In the genomic region with DNA sequence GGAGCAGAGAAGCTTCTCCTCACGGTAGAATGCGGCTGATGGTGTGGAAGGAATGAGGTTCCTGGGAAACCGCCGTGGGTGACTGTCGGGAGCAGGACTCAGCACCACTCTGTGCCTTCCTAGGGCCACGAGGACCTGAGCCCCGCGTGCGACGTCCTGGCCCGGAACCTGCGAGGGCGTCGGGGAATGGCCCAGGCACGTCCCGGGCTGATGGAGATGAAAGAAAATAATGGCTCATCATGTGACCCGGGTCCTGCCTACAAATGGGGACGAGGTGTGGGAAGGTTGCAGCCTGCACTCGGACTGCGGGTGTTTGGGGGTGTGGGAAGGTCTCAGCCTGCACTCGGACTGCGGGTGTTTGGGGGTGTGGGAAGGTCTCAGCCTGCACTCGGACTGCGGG, we compare ENCODE assay signal across 1 cellular context.
TF ChIP-seq lines count a peak whose summit lies in the region.

No MANE protein-coding gene starts in this region.

TF ChIP-seq in WTC11, 78 proteins besides CTCF, POLR2A, EP300 and RAD21 (continued from another document):
- TF ChIP-seq OVOL2 (CRISPR knock-in tag; IDR thresholded peaks at IDR 0.05; ENCODE audit: borderline replicate concordance) (no peak), EMX1 (CRISPR knock-in tag; IDR thresholded peaks at IDR 0.05) (no peak), FOXK1 (CRISPR knock-in tag; IDR thresholded peaks at IDR 0.05) (no peak)
- TF ChIP-seq, protein P1, sequence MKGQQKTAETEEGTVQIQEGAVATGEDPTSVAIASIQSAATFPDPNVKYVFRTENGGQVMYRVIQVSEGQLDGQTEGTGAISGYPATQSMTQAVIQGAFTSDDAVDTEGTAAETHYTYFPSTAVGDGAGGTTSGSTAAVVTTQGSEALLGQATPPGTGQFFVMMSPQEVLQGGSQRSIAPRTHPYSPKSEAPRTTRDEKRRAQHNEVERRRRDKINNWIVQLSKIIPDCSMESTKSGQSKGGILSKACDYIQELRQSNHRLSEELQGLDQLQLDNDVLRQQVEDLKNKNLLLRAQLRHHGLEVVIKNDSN (CRISPR knock-in tag; IDR thresholded peaks at IDR 0.05), result peak; percentile 61; the same call in 1 of the 2 replicates
- TF ChIP-seq, protein P2, sequence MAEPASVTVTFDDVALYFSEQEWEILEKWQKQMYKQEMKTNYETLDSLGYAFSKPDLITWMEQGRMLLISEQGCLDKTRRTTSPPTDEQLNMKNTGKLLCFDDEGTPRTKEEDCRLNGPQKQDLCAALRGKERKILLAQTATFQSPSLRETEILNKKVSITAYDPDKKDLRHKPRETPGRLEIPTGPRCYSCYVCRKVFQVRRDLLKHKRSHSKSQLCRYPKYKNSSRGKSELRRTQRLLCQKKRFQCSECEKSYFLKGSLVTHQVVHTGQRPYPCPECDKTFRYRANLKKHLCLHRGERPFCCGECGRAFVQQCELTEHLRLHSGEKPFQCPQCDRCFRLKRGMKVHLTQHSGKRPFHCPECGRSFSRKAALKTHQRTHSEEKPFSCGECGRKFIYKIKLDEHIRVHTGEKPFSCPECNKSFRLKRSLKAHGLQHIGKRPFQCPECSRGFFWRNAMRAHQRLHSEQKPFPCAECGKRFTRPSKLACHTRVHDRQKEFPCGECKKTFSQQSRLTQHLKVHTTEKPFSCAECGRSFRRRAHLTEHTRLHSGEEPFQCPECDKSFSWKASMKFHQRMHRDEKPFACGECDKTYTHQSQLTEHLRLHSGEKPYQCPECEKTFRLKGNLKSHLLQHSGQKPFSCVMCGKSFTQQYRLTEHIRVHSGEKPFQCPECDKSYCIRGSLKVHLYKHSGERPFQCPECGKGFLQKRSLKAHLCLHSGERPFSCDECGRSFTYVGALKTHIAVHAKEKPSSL (CRISPR knock-in tag; conservative IDR thresholded peaks at IDR 0.05), result no peak
- TF ChIP-seq, protein P3, sequence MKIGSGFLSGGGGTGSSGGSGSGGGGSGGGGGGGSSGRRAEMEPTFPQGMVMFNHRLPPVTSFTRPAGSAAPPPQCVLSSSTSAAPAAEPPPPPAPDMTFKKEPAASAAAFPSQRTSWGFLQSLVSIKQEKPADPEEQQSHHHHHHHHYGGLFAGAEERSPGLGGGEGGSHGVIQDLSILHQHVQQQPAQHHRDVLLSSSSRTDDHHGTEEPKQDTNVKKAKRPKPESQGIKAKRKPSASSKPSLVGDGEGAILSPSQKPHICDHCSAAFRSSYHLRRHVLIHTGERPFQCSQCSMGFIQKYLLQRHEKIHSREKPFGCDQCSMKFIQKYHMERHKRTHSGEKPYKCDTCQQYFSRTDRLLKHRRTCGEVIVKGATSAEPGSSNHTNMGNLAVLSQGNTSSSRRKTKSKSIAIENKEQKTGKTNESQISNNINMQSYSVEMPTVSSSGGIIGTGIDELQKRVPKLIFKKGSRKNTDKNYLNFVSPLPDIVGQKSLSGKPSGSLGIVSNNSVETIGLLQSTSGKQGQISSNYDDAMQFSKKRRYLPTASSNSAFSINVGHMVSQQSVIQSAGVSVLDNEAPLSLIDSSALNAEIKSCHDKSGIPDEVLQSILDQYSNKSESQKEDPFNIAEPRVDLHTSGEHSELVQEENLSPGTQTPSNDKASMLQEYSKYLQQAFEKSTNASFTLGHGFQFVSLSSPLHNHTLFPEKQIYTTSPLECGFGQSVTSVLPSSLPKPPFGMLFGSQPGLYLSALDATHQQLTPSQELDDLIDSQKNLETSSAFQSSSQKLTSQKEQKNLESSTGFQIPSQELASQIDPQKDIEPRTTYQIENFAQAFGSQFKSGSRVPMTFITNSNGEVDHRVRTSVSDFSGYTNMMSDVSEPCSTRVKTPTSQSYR (CRISPR knock-in tag; IDR thresholded peaks at IDR 0.05), result no peak
